15 cellular contexts compared by ENCODE assay signal in genomic region chr7:77913977-77914607, GRCh38.
A peak's percentile ranks its signal among the peaks of the same experiment; 100 is the strongest.
DNase-seq lines count a peak whose midpoint lies in the region; ATAC-seq and FAIRE-seq lines count a peak whose summit lies in the region.
"Had no signal": no experiment of that assay in that cellular context is flagged by ENCODE, and none has a peak within 500 bp of the region (broad histone marks: within the 10 kb centered on the region; RNA-seq: fewer than 3 reads in every experiment).

No MANE protein-coding gene starts in this region.

- peaks cover 11% of the 10 kb centered on the region for H3K4me1 Mint-ChIP-seq in T-helper 1 cell treated with Interleukin-12 subunit alpha and Interleukin-12 subunit beta and Interleukin-4 antibody, amounts not matched to agents 30 μg/mL and 1 μg/mL, for 36 hours (ENCODE audit: low read depth)
- H3K4me1 Mint-ChIP-seq: CD14-positive monocyte, immature natural killer cell had no signal

- peak overlapping the region; percentile 2 for H3K4me3 Mint-ChIP-seq in T-helper 1 cell treated with Interleukin-12 subunit alpha and Interleukin-12 subunit beta and Interleukin-4 antibody, amounts not matched to agents 30 μg/mL and 1 μg/mL, for 36 hours
- H3K4me3 Mint-ChIP-seq: CD14-positive monocyte, immature natural killer cell had no signal

- no peaks in the 10 kb centered on the region for H3K27me3 Mint-ChIP-seq in T-helper 1 cell treated with Interleukin-12 subunit alpha and Interleukin-12 subunit beta and Interleukin-4 antibody, amounts not matched to agents 30 μg/mL and 1 μg/mL, for 36 hours (ENCODE audit: low read depth)

- FAIRE-seq in GM19239 (lab: Jason Lieb, UNC): peak; percentile 77
- FAIRE-seq: G401.6, GM18507 had no signal

- H3K27ac ChIP-seq in caudate nucleus (ENCODE audit: low read depth, low read length): peak overlapping the region; percentile 20
- H3K27ac ChIP-seq: WERI-Rb-1 had no signal

- H3K27ac Mint-ChIP-seq in T-helper 1 cell treated with Interleukin-12 subunit alpha and Interleukin-12 subunit beta and Interleukin-4 antibody, amounts not matched to agents 30 μg/mL and 1 μg/mL, for 36 hours: no peak overlapping the region
- H3K27ac Mint-ChIP-seq: immature natural killer cell had no signal

- no peaks in the 10 kb centered on the region for H3K9me3 Mint-ChIP-seq in T-helper 1 cell treated with Interleukin-12 subunit alpha and Interleukin-12 subunit beta and Interleukin-4 antibody, amounts not matched to agents 30 μg/mL and 1 μg/mL, for 36 hours
- H3K9me3 Mint-ChIP-seq: CD14-positive monocyte, immature natural killer cell had no signal

- DNase-seq in GM19239 (ENCODE audit: insufficient read length, low spot score): no peak
- DNase-seq in caudate nucleus (lab: John Stamatoyannopoulos, UW): peak in 7 of 61 donors; percentile 2 to 43 (median 13)
- peak; percentile 45 for DNase-seq in pons (ENCODE audit: low spot score)
- DNase-seq in NCI-H82 (lab: John Stamatoyannopoulos, UW): no peak
- DNase-seq in NCI-H524 treated with DMSO at 0.1 percent for 48 hours (lab: John Stamatoyannopoulos, UW): no peak
- DNase-seq: activated effector memory CD4-positive, alpha-beta T cell treated with Interleukin-2 at 50 U/mL for 16 hours; cerebellar nuclear complex; immature natural killer cell; NCI-H510A; WERI-Rb-1 had no signal

- ATAC-seq in HG03521 (IDR thresholded peaks at IDR 0.05; ENCODE audit: unreplicated experiment): no peak

- peaks cover 11% of the 10 kb centered on the region for H3K36me3 Mint-ChIP-seq in T-helper 1 cell treated with Interleukin-12 subunit alpha and Interleukin-12 subunit beta and Interleukin-4 antibody, amounts not matched to agents 30 μg/mL and 1 μg/mL, for 36 hours (ENCODE audit: low read depth)
